In genomic region chr19:49557641-49558325, GRCh38 we compare ENCODE assay signal across 10 cellular contexts. TPM values are rescaled to one million over a fixed set of nuclear protein-coding genes. Genes with fewer than 3 reads are reported as not detected.
A peak's percentile ranks its signal among the peaks of the same experiment; 100 is the strongest.
DNase-seq lines count a peak whose midpoint lies in the region; ATAC-seq lines count a peak whose summit lies in the region.
"Had no signal": no experiment of that assay in that cellular context is flagged by ENCODE, and none has a peak within 500 bp of the region (broad histone marks: within the 10 kb centered on the region; RNA-seq: fewer than 3 reads in every experiment).

No MANE protein-coding gene starts in this region.

- ATAC-seq in activated T-cell treated with anti-CD3 and anti-CD28 coated beads, Interleukin-2, amount 50 U/mL, for 72 hours (replicated peaks in 1 of 2), result no peak
- no peak for ATAC-seq in activated naive CD4-positive, alpha-beta T cell treated with anti-CD3 and anti-CD28 coated beads, Interleukin-2, amount 50 U/mL, for 72 hours
- no peak for ATAC-seq in stimulated activated effector memory CD8-positive, alpha-beta T cell treated with anti-CD3 and anti-CD28 coated beads, Interleukin-12 subunit alpha, Interleukin-12 subunit beta, amount 100 ng/mL, for 72 hours
- no peak for ATAC-seq in GM18858 (IDR thresholded peaks at IDR 0.05; ENCODE audit: unreplicated experiment)
- ATAC-seq: mucosa of descending colon had no signal

- H3K4me1 Mint-ChIP-seq in activated T-cell treated with anti-CD3 and anti-CD28 coated beads, Interleukin-2, amount 50 U/mL, for 72 hours (ENCODE audit: low read depth), result peaks cover 85% of the 10 kb centered on the region
- peaks cover 70% of the 10 kb centered on the region for H3K4me1 Mint-ChIP-seq in stimulated activated effector memory CD8-positive, alpha-beta T cell treated with anti-CD3 and anti-CD28 coated beads, Interleukin-12 subunit alpha, Interleukin-12 subunit beta, amount 100 ng/mL, for 72 hours

- peaks cover 5 to 17% of the 10 kb centered on the region in 2 donors for H3K36me3 Mint-ChIP-seq in activated T-cell treated with anti-CD3 and anti-CD28 coated beads, Interleukin-2, amount 50 U/mL, for 72 hours (ENCODE audit: insufficient read depth in 2 of 2)
- H3K36me3 Mint-ChIP-seq in activated naive CD4-positive, alpha-beta T cell treated with anti-CD3 and anti-CD28 coated beads, Interleukin-2, amount 50 U/mL, for 72 hours, result peaks cover 22 to 51% of the 10 kb centered on the region in 2 donors
- peaks cover 93% of the 10 kb centered on the region for H3K36me3 Mint-ChIP-seq in stimulated activated effector memory CD8-positive, alpha-beta T cell treated with anti-CD3 and anti-CD28 coated beads, Interleukin-12 subunit alpha, Interleukin-12 subunit beta, amount 100 ng/mL, for 72 hours

- no peak for DNase-seq in activated T-cell treated with anti-CD3 and anti-CD28 coated beads, Interleukin-2, amount 50 U/mL, for 72 hours
- DNase-seq in activated T-cell treated with anti-CD3 and anti-CD28 coated beads for 4 hours (no peak), hippocampal formation (lab: John Stamatoyannopoulos, UW) (no peak)
- DNase-seq in activated naive CD4-positive, alpha-beta T cell treated with anti-CD3 and anti-CD28 coated beads, Interleukin-2, amount 50 U/mL, for 72 hours (ENCODE audit: low spot score in 2 of 2), result no peak
- DNase-seq in stimulated activated effector memory CD8-positive, alpha-beta T cell treated with anti-CD3 and anti-CD28 coated beads, Interleukin-12 subunit alpha, Interleukin-12 subunit beta, amount 100 ng/mL, for 72 hours (ENCODE audit: low spot score in 2 of 2), result no peak
- DNase-seq: head of caudate nucleus, NCI-H1694, NCI-H510A had no signal

- H3K9me3 Mint-ChIP-seq in activated T-cell treated with anti-CD3 and anti-CD28 coated beads, Interleukin-2, amount 50 U/mL, for 72 hours, result no peaks in the 10 kb centered on the region
- no peaks in the 10 kb centered on the region for H3K9me3 Mint-ChIP-seq in activated naive CD4-positive, alpha-beta T cell treated with anti-CD3 and anti-CD28 coated beads, Interleukin-2, amount 50 U/mL, for 72 hours
- H3K9me3 Mint-ChIP-seq in stimulated activated effector memory CD8-positive, alpha-beta T cell treated with anti-CD3 and anti-CD28 coated beads, Interleukin-12 subunit alpha, Interleukin-12 subunit beta, amount 100 ng/mL, for 72 hours, result no peaks in the 10 kb centered on the region

- H3K27ac Mint-ChIP-seq in activated T-cell treated with anti-CD3 and anti-CD28 coated beads, Interleukin-2, amount 50 U/mL, for 72 hours, result peak overlapping the region; percentile 7
- peak overlapping the region; percentile 5 to 97 for H3K27ac Mint-ChIP-seq in activated naive CD4-positive, alpha-beta T cell treated with anti-CD3 and anti-CD28 coated beads, Interleukin-2, amount 50 U/mL, for 72 hours
- H3K27ac Mint-ChIP-seq in stimulated activated effector memory CD8-positive, alpha-beta T cell treated with anti-CD3 and anti-CD28 coated beads, Interleukin-12 subunit alpha, Interleukin-12 subunit beta, amount 100 ng/mL, for 72 hours, result peak overlapping the region; percentile 95

- H3K27me3 Mint-ChIP-seq in activated T-cell treated with anti-CD3 and anti-CD28 coated beads, Interleukin-2, amount 50 U/mL, for 72 hours (ENCODE audit: low read depth), result no peaks in the 10 kb centered on the region

- H3K4me3 Mint-ChIP-seq in activated T-cell treated with anti-CD3 and anti-CD28 coated beads, Interleukin-2, amount 50 U/mL, for 72 hours, result peak overlapping the region; percentile 7 to 71
- H3K4me3 Mint-ChIP-seq in stimulated activated effector memory CD8-positive, alpha-beta T cell treated with anti-CD3 and anti-CD28 coated beads, Interleukin-12 subunit alpha, Interleukin-12 subunit beta, amount 100 ng/mL, for 72 hours, result peak overlapping the region; percentile 82

RNA-seq across cellular contexts. Expression of gene NOSIP, which starts 22.6 kb away (rescaled TPM):
- total RNA-seq in activated T-cell treated with anti-CD3 and anti-CD28 coated beads, Interleukin-2, amount 50 U/mL, for 72 hours, result 10 to 100 TPM; 66.0 to 72.7 TPM
- total RNA-seq in activated naive CD4-positive, alpha-beta T cell treated with anti-CD3 and anti-CD28 coated beads, Interleukin-2, amount 50 U/mL, for 72 hours, result 10 to 100 TPM; 90.7 to 96.1 TPM

RNA-seq across cellular contexts. Expression of gene PRRG2, which starts 23.3 kb away (rescaled TPM):
- total RNA-seq in activated T-cell treated with anti-CD3 and anti-CD28 coated beads, Interleukin-2, amount 50 U/mL, for 72 hours, result 1 to 10 TPM in 1 of 2 donors, under 1 TPM in 1; 0.88 to 1.1 TPM
- 10 to 100 TPM in 1 of 2 donors, 1 to 10 TPM in 1; 2.3 to 10.8 TPM for total RNA-seq in activated naive CD4-positive, alpha-beta T cell treated with anti-CD3 and anti-CD28 coated beads, Interleukin-2, amount 50 U/mL, for 72 hours

RNA-seq across cellular contexts. Expression of gene RCN3, which starts 30.0 kb away (rescaled TPM):
- total RNA-seq in activated T-cell treated with anti-CD3 and anti-CD28 coated beads, Interleukin-2, amount 50 U/mL, for 72 hours, result 1 to 10 TPM; 3.2 to 4.3 TPM
- total RNA-seq in activated naive CD4-positive, alpha-beta T cell treated with anti-CD3 and anti-CD28 coated beads, Interleukin-2, amount 50 U/mL, for 72 hours, result 10 to 100 TPM in 1 of 2 donors, 1 to 10 TPM in 1; 5.4 to 13.0 TPM

RNA-seq across cellular contexts. Expression of gene PRR12, which starts 33.2 kb away (rescaled TPM):
- total RNA-seq in activated T-cell treated with anti-CD3 and anti-CD28 coated beads, Interleukin-2, amount 50 U/mL, for 72 hours, result 10 to 100 TPM; 23.9 to 24.6 TPM
- 10 to 100 TPM; 28.9 to 32.9 TPM for total RNA-seq in activated naive CD4-positive, alpha-beta T cell treated with anti-CD3 and anti-CD28 coated beads, Interleukin-2, amount 50 U/mL, for 72 hours

RNA-seq across cellular contexts. Expression of gene FCGRT, which starts 45.3 kb away (rescaled TPM):
- 10 to 100 TPM; 21.2 to 24.1 TPM for total RNA-seq in activated T-cell treated with anti-CD3 and anti-CD28 coated beads, Interleukin-2, amount 50 U/mL, for 72 hours
- total RNA-seq in activated naive CD4-positive, alpha-beta T cell treated with anti-CD3 and anti-CD28 coated beads, Interleukin-2, amount 50 U/mL, for 72 hours, result 10 to 100 TPM; 17.5 to 18.1 TPM

Comparison
In these comparisons a context has a peak if more than half of its experiments do, and no peak if none do; other contexts are left out.
1. H3K27ac Mint-ChIP-seq: peak in every context shown above with its lines; median percentile 95 in stimulated activated effector memory CD8-positive, alpha-beta T cell treated with anti-CD3 and anti-CD28 coated beads, Interleukin-12 subunit alpha, Interleukin-12 subunit beta, amount 100 ng/mL, for 72 hours; 51 in activated naive CD4-positive, alpha-beta T cell treated with anti-CD3 and anti-CD28 coated beads, Interleukin-2, amount 50 U/mL, for 72 hours; 7 in activated T-cell treated with anti-CD3 and anti-CD28 coated beads, Interleukin-2, amount 50 U/mL, for 72 hours.